Comparison of ENCODE assay signal across 8 cellular contexts in genomic region chr6:11496152-11497060, GRCh38. TPM values are rescaled to one million over a fixed set of nuclear protein-coding genes. Genes with fewer than 3 reads are reported as not detected.
DNase-seq lines count a peak whose midpoint lies in the region; ATAC-seq and TF ChIP-seq lines count a peak whose summit lies in the region.

No MANE protein-coding gene starts in this region.

- ATAC-seq in HG02885 (IDR thresholded peaks at IDR 0.05; ENCODE audit: poor library complexity, unreplicated experiment) (peak; percentile 63), body of pancreas (peak; percentile 96)

- intact Hi-C loops in body of pancreas (cut with DNase I) = loop anchor here (10.0 kb wide), 2 partner anchors 252 to 322 kb away; no protein-coding TSS in a partner anchor

- peak; percentile 62 to 98 (median 96) for TF ChIP-seq CTCF in body of pancreas (IDR thresholded peaks at IDR 0.05)

- no peaks in the 10 kb centered on the region for H3K9me3 ChIP-seq in body of pancreas

- no peak overlapping the region for H3K4me3 ChIP-seq in body of pancreas

- DNase-seq in activated CD8-positive, alpha-beta memory T cell treated with anti-CD3 and anti-CD28 coated beads for 1 hour (ENCODE audit: extremely low read depth in 1 of 2, low read depth in 1 of 2) = peak; percentile 24 to 34
- DNase-seq in activated CD8-positive, alpha-beta memory T cell treated with anti-CD3 and anti-CD28 coated beads, Interleukin-2, amount 50 U/mL, for 48 hours = no peak
- DNase-seq in NCI-H1694 treated with DMSO at 0.1 percent for 48 hours (lab: John Stamatoyannopoulos, UW) = peak; percentile 74
- peak; percentile 57 for DNase-seq in T1000 (lab: John Stamatoyannopoulos, UW)
- peak; percentile 67 to 80 (median 70) for DNase-seq in body of pancreas
- peak; percentile 77 for DNase-seq in iPS-NIHi7 (ENCODE audit: extremely low spot score)
- peak; percentile 37 to 80 (median 49) for DNase-seq in stimulated activated CD4-positive, alpha-beta T cell treated with anti-CD3 and anti-CD28 coated beads, Interleukin-12 subunit alpha, Interleukin-12 subunit beta, amount 100 ng/mL, for 48 hours (ENCODE audit: low read depth in 2 of 3, low spot score in 1 of 3)

- no peaks in the 10 kb centered on the region for H3K4me1 ChIP-seq in body of pancreas

- H3K36me3 ChIP-seq in body of pancreas (replicated peaks in 1 of 2; ENCODE audit: insufficient read depth in 1 of 2, low read depth in 2 of 2) = no peaks in the 10 kb centered on the region

- TF ChIP-seq POLR2A in body of pancreas (IDR thresholded peaks at IDR 0.05) = no peak

- H3K27me3 ChIP-seq in body of pancreas = no peaks in the 10 kb centered on the region

- no peak overlapping the region for H3K27ac ChIP-seq in body of pancreas

- 21 to 22% methylated on average over 12 of the region's 12 CpGs for WGBS in body of pancreas, 2 donors

RNA-seq across cellular contexts. Expression of gene TMEM170B, which starts 41.1 kb away (rescaled TPM):
- total RNA-seq in body of pancreas = 1 to 10 TPM; 3.0 to 3.6 TPM
